ENCODE assay signal across 1 cellular context in the genomic region with DNA sequence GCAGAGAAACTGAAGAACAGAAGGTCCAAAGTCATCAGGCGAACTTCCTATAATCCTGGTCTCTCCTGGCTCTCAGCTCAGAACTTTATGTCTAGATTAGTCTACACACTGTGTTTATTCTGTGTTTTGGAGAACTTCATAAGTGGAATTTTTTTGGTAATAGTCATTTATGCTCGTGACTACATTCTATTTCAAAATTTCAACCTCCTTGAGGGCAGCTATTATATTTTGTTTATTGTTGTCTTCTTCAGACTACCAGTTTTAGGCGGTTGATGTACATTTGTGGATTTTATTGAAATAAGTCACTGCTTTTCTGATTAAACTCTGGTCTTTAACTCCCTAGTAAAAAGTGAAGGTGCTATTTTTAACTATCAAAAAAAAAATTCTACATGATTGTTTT.
TF ChIP-seq lines count a peak whose summit lies in the region.

No MANE protein-coding gene starts in this region.

TF ChIP-seq in HepG2, 621 proteins besides CTCF, POLR2A, EP300 and RAD21 (continued from another document):
- TF ChIP-seq, protein P1, sequence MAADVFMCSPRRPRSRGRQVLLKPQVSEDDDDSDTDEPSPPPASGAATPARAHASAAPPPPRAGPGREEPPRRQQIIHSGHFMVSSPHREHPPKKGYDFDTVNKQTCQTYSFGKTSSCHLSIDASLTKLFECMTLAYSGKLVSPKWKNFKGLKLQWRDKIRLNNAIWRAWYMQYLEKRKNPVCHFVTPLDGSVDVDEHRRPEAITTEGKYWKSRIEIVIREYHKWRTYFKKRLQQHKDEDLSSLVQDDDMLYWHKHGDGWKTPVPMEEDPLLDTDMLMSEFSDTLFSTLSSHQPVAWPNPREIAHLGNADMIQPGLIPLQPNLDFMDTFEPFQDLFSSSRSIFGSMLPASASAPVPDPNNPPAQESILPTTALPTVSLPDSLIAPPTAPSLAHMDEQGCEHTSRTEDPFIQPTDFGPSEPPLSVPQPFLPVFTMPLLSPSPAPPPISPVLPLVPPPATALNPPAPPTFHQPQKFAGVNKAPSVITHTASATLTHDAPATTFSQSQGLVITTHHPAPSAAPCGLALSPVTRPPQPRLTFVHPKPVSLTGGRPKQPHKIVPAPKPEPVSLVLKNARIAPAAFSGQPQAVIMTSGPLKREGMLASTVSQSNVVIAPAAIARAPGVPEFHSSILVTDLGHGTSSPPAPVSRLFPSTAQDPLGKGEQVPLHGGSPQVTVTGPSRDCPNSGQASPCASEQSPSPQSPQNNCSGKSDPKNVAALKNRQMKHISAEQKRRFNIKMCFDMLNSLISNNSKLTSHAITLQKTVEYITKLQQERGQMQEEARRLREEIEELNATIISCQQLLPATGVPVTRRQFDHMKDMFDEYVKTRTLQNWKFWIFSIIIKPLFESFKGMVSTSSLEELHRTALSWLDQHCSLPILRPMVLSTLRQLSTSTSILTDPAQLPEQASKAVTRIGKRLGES (CRISPR knock-in tag; IDR thresholded peaks at IDR 0.05; ENCODE audit: borderline replicate concordance) = no peak
- TF ChIP-seq NFKBIZ (CRISPR knock-in tag; IDR thresholded peaks at IDR 0.05) (no peak), KLF6 (CRISPR knock-in tag; IDR thresholded peaks at IDR 0.05) (no peak), SOX13 (IDR thresholded peaks at IDR 0.05) (no peak), SOX13 (CRISPR knock-in tag; conservative IDR thresholded peaks at IDR 0.05 in 1 of 2, IDR thresholded peaks at IDR 0.05 in 1 of 2) (no peak)
- TF ChIP-seq, protein P2, sequence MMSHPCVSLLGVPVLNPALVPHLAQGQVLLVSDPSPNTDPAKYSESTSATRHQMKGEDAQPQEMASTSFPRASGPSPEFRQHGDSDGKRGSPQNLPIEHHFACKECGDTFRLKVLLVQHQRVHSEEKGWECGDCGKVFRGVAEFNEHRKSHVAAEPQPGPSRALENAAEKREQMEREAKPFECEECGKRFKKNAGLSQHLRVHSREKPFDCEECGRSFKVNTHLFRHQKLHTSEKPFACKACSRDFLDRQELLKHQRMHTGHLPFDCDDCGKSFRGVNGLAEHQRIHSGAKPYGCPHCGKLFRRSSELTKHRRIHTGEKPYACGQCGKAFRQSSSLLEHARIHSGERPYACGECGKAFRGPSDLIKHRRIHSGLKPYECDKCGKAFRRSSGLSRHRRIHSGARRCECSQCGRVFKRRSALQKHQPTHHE (CRISPR knock-in tag; IDR thresholded peaks at IDR 0.05; ENCODE audit: borderline replicate concordance) = no peak
